22 cellular contexts compared by ENCODE assay signal in genomic region chr9:136684799-136685198, GRCh38. TPM values are rescaled to one million over a fixed set of nuclear protein-coding genes. Genes with fewer than 3 reads are reported as not detected.
"Had no signal": no experiment of that assay in that cellular context is flagged by ENCODE, and none has a peak within 500 bp of the region (broad histone marks: within the 10 kb centered on the region; RNA-seq: fewer than 3 reads in every experiment).

No MANE protein-coding gene starts in this region.

- ATAC-seq: activated CD8-positive, alpha-beta T cell treated with anti-CD3 and anti-CD28 coated beads for 36 hours; gastrocnemius medialis; heart right ventricle; naive thymus-derived CD4-positive, alpha-beta T cell; stimulated activated naive B cell treated with anti-CD40 and anti-IgM and Interleukin-4, amounts not matched to agents 10 μg/mL and 1 μg/mL and 100 μg/mL, for 72 hours had no signal

- FAIRE-seq: islet of Langerhans had no signal

- H3K9me3 Mint-ChIP-seq: activated CD8-positive, alpha-beta T cell treated with anti-CD3 and anti-CD28 coated beads for 36 hours; activated naive CD8-positive, alpha-beta T cell treated with anti-CD3 and anti-CD28 coated beads for 36 hours; brain; naive thymus-derived CD4-positive, alpha-beta T cell; stimulated activated naive B cell treated with anti-CD40 and anti-IgM and Interleukin-4, amounts not matched to agents 10 μg/mL and 1 μg/mL and 100 μg/mL, for 72 hours; T-helper 1 cell treated with Interleukin-12 subunit alpha and Interleukin-12 subunit beta and Interleukin-4 antibody, amounts not matched to agents 30 μg/mL and 1 μg/mL, for 36 hours had no signal

- H3K4me3 Mint-ChIP-seq: activated CD8-positive, alpha-beta T cell treated with anti-CD3 and anti-CD28 coated beads for 36 hours; activated naive CD8-positive, alpha-beta T cell treated with anti-CD3 and anti-CD28 coated beads for 36 hours had no signal

- H3K4me3 ChIP-seq: gastrocnemius medialis had no signal

- H3K36me3 ChIP-seq: gastrocnemius medialis, tibial nerve had no signal

- H3K9me3 ChIP-seq: gastrocnemius medialis, heart right ventricle, tibial nerve had no signal

- DNase-seq: activated CD4-positive, alpha-beta T cell treated with anti-CD3 and anti-CD28 coated beads for 48 hours; activated CD8-positive, alpha-beta T cell treated with anti-CD3 and anti-CD28 coated beads for 36 hours; activated naive CD8-positive, alpha-beta T cell treated with anti-CD3 and anti-CD28 coated beads for 36 hours; activated T-cell treated with anti-CD3 and anti-CD28 coated beads, Interleukin-2, amount 50 U/mL, for 48 hours; central memory CD4-positive, alpha-beta T cell; cortex of kidney; effector memory CD4-positive, alpha-beta T cell; gastrocnemius medialis; mammary epithelial cell; naive thymus-derived CD4-positive, alpha-beta T cell; posterior cingulate gyrus; stimulated activated CD4-positive, alpha-beta T cell treated with anti-CD3 and anti-CD28 coated beads, Interleukin-4, amount 100 ng/mL, for 1 hour; stimulated activated naive B cell treated with anti-CD40 and anti-IgM and Interleukin-4, amounts not matched to agents 10 μg/mL and 1 μg/mL and 100 μg/mL, for 72 hours; substantia nigra had no signal

- H3K27ac Mint-ChIP-seq: activated CD8-positive, alpha-beta T cell treated with anti-CD3 and anti-CD28 coated beads for 36 hours; activated naive CD8-positive, alpha-beta T cell treated with anti-CD3 and anti-CD28 coated beads for 36 hours; naive thymus-derived CD4-positive, alpha-beta T cell; stimulated activated naive B cell treated with anti-CD40 and anti-IgM and Interleukin-4, amounts not matched to agents 10 μg/mL and 1 μg/mL and 100 μg/mL, for 72 hours; T-helper 1 cell treated with Interleukin-12 subunit alpha and Interleukin-12 subunit beta and Interleukin-4 antibody, amounts not matched to agents 30 μg/mL and 1 μg/mL, for 36 hours had no signal

- H3K36me3 Mint-ChIP-seq: activated naive CD8-positive, alpha-beta T cell treated with anti-CD3 and anti-CD28 coated beads for 36 hours; brain; naive thymus-derived CD4-positive, alpha-beta T cell; stimulated activated naive B cell treated with anti-CD40 and anti-IgM and Interleukin-4, amounts not matched to agents 10 μg/mL and 1 μg/mL and 100 μg/mL, for 72 hours had no signal

- H3K27me3 ChIP-seq: gastrocnemius medialis, heart right ventricle, tibial nerve had no signal

- H3K27me3 Mint-ChIP-seq: activated CD8-positive, alpha-beta T cell treated with anti-CD3 and anti-CD28 coated beads for 36 hours; activated naive CD8-positive, alpha-beta T cell treated with anti-CD3 and anti-CD28 coated beads for 36 hours; naive thymus-derived CD4-positive, alpha-beta T cell; stimulated activated naive B cell treated with anti-CD40 and anti-IgM and Interleukin-4, amounts not matched to agents 10 μg/mL and 1 μg/mL and 100 μg/mL, for 72 hours had no signal

- H3K27ac ChIP-seq: epithelial cell of prostate, gastrocnemius medialis had no signal

RNA-seq across cellular contexts. Expression of gene EGFL7, which starts 22.1 kb away (rescaled TPM):
- polyA plus RNA-seq: naive thymus-derived CD4-positive, alpha-beta T cell had no signal

RNA-seq across cellular contexts. Expression of gene LCN10, which starts 57.9 kb away (rescaled TPM):
- total RNA-seq: fibroblast of lung, mammary epithelial cell, mononuclear cell had no signal
- polyA plus RNA-seq: fibroblast of lung, mammary epithelial cell had no signal
